1 cellular context compared by ENCODE assay signal in the genomic region with DNA sequence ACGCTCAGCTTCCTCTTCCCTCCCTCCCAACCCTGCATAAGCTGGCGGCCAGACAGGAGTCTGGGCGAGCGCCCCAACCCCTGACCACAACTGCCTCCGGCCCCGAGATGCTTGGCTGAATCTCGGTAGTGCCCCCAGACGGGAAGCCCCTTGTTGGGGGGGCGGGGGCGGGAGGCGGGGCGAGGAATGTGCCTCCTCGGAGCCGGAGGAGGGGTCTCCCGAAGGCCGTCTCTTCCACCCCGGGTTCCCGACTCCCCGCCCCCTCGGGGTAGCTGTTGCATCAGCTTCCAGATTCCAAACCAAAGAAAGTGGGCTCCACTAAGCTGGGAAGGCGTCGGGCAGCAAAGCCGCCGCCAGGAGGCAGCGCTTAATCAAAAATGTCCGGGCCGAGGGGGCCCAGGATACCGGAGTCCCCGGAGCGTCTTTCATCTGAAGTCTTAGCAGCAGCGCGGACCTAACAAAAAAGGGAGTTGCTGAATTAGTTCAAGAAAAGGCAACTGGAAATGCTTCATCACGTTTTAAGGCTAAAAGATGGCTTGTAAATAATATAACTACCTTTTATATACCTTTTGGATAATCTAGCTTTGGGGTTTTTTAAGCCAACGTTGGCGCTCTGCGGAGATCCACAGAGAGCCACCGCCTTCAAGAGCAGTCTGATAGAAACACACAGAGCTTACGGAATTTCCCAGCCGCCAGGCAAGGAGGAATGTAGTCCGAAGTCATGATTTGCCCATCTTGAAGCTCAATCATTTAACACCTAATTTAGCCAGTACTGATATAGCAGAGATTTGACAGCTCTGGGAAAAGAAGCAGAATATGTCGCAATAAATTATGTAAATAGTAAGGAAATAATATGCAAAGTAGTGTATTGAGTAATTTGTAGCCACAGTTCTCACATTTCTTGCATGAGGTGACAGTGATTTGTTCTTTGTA.
TF ChIP-seq lines count a peak whose summit lies in the region.

No MANE protein-coding gene starts in this region.

TF ChIP-seq in HepG2, 621 proteins besides CTCF, POLR2A, EP300 and RAD21 (continued from another document and continues in another):
- TF ChIP-seq, protein P1, sequence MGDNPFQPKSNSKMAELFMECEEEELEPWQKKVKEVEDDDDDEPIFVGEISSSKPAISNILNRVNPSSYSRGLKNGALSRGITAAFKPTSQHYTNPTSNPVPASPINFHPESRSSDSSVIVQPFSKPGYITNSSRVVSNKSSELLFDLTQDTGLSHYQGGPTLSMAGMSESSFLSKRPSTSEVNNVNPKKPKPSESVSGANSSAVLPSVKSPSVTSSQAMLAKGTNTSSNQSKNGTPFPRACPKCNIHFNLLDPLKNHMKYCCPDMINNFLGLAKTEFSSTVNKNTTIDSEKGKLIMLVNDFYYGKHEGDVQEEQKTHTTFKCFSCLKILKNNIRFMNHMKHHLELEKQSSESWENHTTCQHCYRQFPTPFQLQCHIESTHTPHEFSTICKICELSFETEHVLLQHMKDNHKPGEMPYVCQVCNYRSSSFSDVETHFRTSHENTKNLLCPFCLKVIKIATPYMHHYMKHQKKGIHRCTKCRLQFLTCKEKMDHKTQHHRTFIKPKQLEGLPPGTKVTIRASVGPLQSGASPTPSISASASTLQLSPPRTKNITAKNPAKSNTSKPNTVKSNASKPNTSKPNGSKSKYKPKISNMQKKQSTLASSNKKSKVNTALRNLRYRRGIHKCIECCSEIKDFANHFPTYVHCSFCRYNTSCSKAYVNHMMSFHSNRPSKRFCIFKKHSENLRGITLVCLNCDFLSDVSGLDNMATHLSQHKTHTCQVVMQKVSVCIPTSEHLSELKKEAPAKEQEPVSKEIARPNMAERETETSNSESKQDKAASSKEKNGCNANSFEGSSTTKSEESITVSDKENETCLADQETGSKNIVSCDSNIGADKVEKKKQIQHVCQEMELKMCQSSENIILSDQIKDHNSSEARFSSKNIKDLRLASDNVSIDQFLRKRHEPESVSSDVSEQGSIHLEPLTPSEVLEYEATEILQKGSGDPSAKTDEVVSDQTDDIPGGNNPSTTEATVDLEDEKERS (CRISPR knock-in tag; IDR thresholded peaks at IDR 0.05) = peak; percentile 77
- TF ChIP-seq RBFOX2 (IDR thresholded peaks at IDR 0.05; ENCODE audit: low read depth, low read length) (no peak), HNF4G (IDR thresholded peaks at IDR 0.05; ENCODE audit: borderline replicate concordance, low read depth, low read length) (no peak), HNF4G (CRISPR knock-in tag; IDR thresholded peaks at IDR 0.05; ENCODE audit: borderline replicate concordance, low read depth) (peak; percentile 41; the same call in 1 of the 2 replicates), ZNF530 (CRISPR knock-in tag; IDR thresholded peaks at IDR 0.05; ENCODE audit: low read depth) (no peak), KLF12 (CRISPR knock-in tag; IDR thresholded peaks at IDR 0.05; ENCODE audit: borderline replicate concordance) (no peak; the same call in 1 of the 2 replicates), NCOA5 (CRISPR knock-in tag; IDR thresholded peaks at IDR 0.05) (no peak), ATF7 (IDR thresholded peaks at IDR 0.05) (no peak), ATF7 (CRISPR knock-in tag; IDR thresholded peaks at IDR 0.05) (no peak), ZNF562 (CRISPR knock-in tag; IDR thresholded peaks at IDR 0.05; ENCODE audit: borderline replicate concordance) (no peak), NFKBIZ (CRISPR knock-in tag; IDR thresholded peaks at IDR 0.05) (no peak), ZNF143 (CRISPR knock-in tag; IDR thresholded peaks at IDR 0.05) (no peak), JUND (CRISPR knock-in tag; IDR thresholded peaks at IDR 0.05) (no peak), ZNF343 (CRISPR knock-in tag; IDR thresholded peaks at IDR 0.05) (no peak), ZNF225 (CRISPR knock-in tag; IDR thresholded peaks at IDR 0.05) (no peak), NPAS2 (CRISPR knock-in tag; IDR thresholded peaks at IDR 0.05; ENCODE audit: borderline replicate concordance) (no peak), PHF20 (CRISPR knock-in tag; IDR thresholded peaks at IDR 0.05) (no peak), NR2C2 (CRISPR knock-in tag; IDR thresholded peaks at IDR 0.05; ENCODE audit: borderline replicate concordance) (no peak)
- TF ChIP-seq, protein P2, sequence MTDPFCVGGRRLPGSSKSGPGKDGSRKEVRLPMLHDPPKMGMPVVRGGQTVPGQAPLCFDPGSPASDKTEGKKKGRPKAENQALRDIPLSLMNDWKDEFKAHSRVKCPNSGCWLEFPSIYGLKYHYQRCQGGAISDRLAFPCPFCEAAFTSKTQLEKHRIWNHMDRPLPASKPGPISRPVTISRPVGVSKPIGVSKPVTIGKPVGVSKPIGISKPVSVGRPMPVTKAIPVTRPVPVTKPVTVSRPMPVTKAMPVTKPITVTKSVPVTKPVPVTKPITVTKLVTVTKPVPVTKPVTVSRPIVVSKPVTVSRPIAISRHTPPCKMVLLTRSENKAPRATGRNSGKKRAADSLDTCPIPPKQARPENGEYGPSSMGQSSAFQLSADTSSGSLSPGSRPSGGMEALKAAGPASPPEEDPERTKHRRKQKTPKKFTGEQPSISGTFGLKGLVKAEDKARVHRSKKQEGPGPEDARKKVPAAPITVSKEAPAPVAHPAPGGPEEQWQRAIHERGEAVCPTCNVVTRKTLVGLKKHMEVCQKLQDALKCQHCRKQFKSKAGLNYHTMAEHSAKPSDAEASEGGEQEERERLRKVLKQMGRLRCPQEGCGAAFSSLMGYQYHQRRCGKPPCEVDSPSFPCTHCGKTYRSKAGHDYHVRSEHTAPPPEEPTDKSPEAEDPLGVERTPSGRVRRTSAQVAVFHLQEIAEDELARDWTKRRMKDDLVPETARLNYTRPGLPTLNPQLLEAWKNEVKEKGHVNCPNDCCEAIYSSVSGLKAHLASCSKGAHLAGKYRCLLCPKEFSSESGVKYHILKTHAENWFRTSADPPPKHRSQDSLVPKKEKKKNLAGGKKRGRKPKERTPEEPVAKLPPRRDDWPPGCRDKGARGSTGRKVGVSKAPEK (CRISPR knock-in tag; IDR thresholded peaks at IDR 0.05; ENCODE audit: borderline replicate concordance) = no peak; the same call in 1 of the 2 replicates
- TF ChIP-seq, protein P3, sequence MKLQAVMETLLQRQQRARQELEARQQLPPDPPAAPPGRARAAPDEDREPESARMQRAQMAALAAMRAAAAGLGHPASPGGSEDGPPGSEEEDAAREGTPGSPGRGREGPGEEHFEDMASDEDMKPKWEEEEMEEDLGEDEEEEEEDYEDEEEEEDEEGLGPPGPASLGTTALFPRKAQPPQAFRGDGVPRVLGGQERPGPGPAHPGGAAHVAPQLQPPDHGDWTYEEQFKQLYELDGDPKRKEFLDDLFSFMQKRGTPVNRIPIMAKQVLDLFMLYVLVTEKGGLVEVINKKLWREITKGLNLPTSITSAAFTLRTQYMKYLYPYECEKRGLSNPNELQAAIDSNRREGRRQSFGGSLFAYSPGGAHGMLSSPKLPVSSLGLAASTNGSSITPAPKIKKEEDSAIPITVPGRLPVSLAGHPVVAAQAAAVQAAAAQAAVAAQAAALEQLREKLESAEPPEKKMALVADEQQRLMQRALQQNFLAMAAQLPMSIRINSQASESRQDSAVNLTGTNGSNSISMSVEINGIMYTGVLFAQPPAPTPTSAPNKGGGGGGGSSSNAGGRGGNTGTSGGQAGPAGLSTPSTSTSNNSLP (IDR thresholded peaks at IDR 0.05; ENCODE audit: low read depth, low read length) = peak; percentile 83
- TF ChIP-seq, protein P4, sequence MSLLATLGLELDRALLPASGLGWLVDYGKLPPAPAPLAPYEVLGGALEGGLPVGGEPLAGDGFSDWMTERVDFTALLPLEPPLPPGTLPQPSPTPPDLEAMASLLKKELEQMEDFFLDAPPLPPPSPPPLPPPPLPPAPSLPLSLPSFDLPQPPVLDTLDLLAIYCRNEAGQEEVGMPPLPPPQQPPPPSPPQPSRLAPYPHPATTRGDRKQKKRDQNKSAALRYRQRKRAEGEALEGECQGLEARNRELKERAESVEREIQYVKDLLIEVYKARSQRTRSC (CRISPR knock-in tag; IDR thresholded peaks at IDR 0.05; ENCODE audit: low read depth) = no peak
- TF ChIP-seq, protein P5, sequence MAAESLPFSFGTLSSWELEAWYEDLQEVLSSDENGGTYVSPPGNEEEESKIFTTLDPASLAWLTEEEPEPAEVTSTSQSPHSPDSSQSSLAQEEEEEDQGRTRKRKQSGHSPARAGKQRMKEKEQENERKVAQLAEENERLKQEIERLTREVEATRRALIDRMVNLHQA (CRISPR knock-in tag; IDR thresholded peaks at IDR 0.05) = no peak
- TF ChIP-seq, protein P6, sequence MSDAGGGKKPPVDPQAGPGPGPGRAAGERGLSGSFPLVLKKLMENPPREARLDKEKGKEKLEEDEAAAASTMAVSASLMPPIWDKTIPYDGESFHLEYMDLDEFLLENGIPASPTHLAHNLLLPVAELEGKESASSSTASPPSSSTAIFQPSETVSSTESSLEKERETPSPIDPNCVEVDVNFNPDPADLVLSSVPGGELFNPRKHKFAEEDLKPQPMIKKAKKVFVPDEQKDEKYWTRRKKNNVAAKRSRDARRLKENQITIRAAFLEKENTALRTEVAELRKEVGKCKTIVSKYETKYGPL (CRISPR knock-in tag; IDR thresholded peaks at IDR 0.05) = no peak
- TF ChIP-seq, protein P7, sequence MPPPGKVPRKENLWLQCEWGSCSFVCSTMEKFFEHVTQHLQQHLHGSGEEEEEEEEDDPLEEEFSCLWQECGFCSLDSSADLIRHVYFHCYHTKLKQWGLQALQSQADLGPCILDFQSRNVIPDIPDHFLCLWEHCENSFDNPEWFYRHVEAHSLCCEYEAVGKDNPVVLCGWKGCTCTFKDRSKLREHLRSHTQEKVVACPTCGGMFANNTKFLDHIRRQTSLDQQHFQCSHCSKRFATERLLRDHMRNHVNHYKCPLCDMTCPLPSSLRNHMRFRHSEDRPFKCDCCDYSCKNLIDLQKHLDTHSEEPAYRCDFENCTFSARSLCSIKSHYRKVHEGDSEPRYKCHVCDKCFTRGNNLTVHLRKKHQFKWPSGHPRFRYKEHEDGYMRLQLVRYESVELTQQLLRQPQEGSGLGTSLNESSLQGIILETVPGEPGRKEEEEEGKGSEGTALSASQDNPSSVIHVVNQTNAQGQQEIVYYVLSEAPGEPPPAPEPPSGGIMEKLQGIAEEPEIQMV (CRISPR knock-in tag; IDR thresholded peaks at IDR 0.05; ENCODE audit: low read depth) = peak; percentile 37; the same call in 1 of the 2 replicates
- TF ChIP-seq, protein P8, sequence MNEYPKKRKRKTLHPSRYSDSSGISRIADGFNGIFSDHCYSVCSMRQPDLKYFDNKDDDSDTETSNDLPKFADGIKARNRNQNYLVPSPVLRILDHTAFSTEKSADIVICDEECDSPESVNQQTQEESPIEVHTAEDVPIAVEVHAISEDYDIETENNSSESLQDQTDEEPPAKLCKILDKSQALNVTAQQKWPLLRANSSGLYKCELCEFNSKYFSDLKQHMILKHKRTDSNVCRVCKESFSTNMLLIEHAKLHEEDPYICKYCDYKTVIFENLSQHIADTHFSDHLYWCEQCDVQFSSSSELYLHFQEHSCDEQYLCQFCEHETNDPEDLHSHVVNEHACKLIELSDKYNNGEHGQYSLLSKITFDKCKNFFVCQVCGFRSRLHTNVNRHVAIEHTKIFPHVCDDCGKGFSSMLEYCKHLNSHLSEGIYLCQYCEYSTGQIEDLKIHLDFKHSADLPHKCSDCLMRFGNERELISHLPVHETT (CRISPR knock-in tag; conservative IDR thresholded peaks at IDR 0.05) = no peak; the same call in 1 of the 2 replicates
- TF ChIP-seq, protein P9, sequence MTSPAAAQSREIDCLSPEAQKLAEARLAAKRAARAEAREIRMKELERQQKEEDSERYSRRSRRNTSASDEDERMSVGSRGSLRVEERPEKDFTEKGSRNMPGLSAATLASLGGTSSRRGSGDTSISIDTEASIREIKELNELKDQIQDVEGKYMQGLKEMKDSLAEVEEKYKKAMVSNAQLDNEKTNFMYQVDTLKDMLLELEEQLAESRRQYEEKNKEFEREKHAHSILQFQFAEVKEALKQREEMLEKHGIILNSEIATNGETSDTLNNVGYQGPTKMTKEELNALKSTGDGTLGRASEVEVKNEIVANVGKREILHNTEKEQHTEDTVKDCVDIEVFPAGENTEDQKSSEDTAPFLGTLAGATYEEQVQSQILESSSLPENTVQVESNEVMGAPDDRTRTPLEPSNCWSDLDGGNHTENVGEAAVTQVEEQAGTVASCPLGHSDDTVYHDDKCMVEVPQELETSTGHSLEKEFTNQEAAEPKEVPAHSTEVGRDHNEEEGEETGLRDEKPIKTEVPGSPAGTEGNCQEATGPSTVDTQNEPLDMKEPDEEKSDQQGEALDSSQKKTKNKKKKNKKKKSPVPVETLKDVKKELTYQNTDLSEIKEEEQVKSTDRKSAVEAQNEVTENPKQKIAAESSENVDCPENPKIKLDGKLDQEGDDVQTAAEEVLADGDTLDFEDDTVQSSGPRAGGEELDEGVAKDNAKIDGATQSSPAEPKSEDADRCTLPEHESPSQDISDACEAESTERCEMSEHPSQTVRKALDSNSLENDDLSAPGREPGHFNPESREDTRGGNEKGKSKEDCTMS (CRISPR knock-in tag; conservative IDR thresholded peaks at IDR 0.05) = no peak
- TF ChIP-seq, protein P10, sequence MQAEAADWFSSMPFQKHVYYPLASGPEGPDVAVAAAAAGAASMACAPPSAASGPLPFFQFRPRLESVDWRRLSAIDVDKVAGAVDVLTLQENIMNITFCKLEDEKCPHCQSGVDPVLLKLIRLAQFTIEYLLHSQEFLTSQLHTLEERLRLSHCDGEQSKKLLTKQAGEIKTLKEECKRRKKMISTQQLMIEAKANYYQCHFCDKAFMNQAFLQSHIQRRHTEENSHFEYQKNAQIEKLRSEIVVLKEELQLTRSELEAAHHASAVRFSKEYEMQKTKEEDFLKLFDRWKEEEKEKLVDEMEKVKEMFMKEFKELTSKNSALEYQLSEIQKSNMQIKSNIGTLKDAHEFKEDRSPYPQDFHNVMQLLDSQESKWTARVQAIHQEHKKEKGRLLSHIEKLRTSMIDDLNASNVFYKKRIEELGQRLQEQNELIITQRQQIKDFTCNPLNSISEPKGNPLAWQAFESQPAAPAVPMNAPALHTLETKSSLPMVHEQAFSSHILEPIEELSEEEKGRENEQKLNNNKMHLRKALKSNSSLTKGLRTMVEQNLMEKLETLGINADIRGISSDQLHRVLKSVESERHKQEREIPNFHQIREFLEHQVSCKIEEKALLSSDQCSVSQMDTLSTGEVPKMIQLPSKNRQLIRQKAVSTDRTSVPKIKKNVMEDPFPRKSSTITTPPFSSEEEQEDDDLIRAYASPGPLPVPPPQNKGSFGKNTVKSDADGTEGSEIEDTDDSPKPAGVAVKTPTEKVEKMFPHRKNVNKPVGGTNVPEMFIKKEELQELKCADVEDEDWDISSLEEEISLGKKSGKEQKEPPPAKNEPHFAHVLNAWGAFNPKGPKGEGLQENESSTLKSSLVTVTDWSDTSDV (CRISPR knock-in tag; IDR thresholded peaks at IDR 0.05) = no peak
- TF ChIP-seq, protein P11, sequence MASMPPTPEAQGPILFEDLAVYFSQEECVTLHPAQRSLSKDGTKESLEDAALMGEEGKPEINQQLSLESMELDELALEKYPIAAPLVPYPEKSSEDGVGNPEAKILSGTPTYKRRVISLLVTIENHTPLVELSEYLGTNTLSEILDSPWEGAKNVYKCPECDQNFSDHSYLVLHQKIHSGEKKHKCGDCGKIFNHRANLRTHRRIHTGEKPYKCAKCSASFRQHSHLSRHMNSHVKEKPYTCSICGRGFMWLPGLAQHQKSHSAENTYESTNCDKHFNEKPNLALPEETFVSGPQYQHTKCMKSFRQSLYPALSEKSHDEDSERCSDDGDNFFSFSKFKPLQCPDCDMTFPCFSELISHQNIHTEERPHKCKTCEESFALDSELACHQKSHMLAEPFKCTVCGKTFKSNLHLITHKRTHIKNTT (CRISPR knock-in tag; IDR thresholded peaks at IDR 0.05) = no peak
